21 cellular contexts compared by ENCODE assay signal in genomic region chr15:77122576-77122975, GRCh38. TPM values are rescaled to one million over a fixed set of nuclear protein-coding genes. Genes with fewer than 3 reads are reported as not detected.
DNase-seq lines count a peak whose midpoint lies in the region; ATAC-seq and TF ChIP-seq lines count a peak whose summit lies in the region.
"Had no signal": no experiment of that assay in that cellular context is flagged by ENCODE, and none has a peak within 500 bp of the region (broad histone marks: within the 10 kb centered on the region; RNA-seq: fewer than 3 reads in every experiment).

No MANE protein-coding gene starts in this region.

- H4K20me1 ChIP-seq in MM.1S (ENCODE audit: insufficient read depth, low read length), result no peaks in the 10 kb centered on the region

- H3K79me2 ChIP-seq in MM.1S (ENCODE audit: low read length), result no peaks in the 10 kb centered on the region

- H3K4me3 ChIP-seq in MM.1S (ENCODE audit: low read length) (no peak overlapping the region), gastrocnemius medialis (no peak overlapping the region)
- H3K4me3 ChIP-seq: PC-9, SJSA1 had no signal

- H3K9me3 ChIP-seq in MM.1S (replicated peaks; ENCODE audit: insufficient read depth, low read length), result no peaks in the 10 kb centered on the region
- no peaks in the 10 kb centered on the region for H3K9me3 ChIP-seq in gastrocnemius medialis
- H3K9me3 ChIP-seq: SJSA1 had no signal

- H3K36me3 ChIP-seq in MM.1S (replicated peaks; ENCODE audit: insufficient read depth, low read length), result no peaks in the 10 kb centered on the region
- H3K36me3 ChIP-seq in gastrocnemius medialis, result no peaks in the 10 kb centered on the region

- no peak for TF ChIP-seq POLR2A in gastrocnemius medialis (IDR thresholded peaks at IDR 0.05)

- H3K36me3 Mint-ChIP-seq in osteocyte (ENCODE audit: unreplicated experiment), result peaks cover 10% of the 10 kb centered on the region
- peaks cover 2% of the 10 kb centered on the region for H3K36me3 Mint-ChIP-seq in activated naive CD8-positive, alpha-beta T cell treated with anti-CD3 and anti-CD28 coated beads, Interleukin-2, amount 50 U/mL, for 24 hours (ENCODE audit: low read depth)

- H3K4me2 ChIP-seq in MM.1S (ENCODE audit: low read depth, low read length), result peak overlapping the region; percentile 55
- H3K4me2 ChIP-seq: PC-9 had no signal

- no peaks in the 10 kb centered on the region for H3F3A ChIP-seq in MM.1S (ENCODE audit: insufficient read depth, low read length)

- H3K9ac ChIP-seq in MM.1S (ENCODE audit: low read length), result no peak overlapping the region

- TF ChIP-seq CTCF in MM.1S (IDR thresholded peaks at IDR 0.05; ENCODE audit: low read length) (no peak), osteocyte (IDR thresholded peaks at IDR 0.05) (no peak), gastrocnemius medialis (IDR thresholded peaks at IDR 0.05 in 4 of 5, conservative IDR thresholded peaks at IDR 0.05 in 1 of 5) (no peak)

- no peak overlapping the region for H3K27ac ChIP-seq in MM.1S (ENCODE audit: low read length)
- H3K27ac ChIP-seq in gastrocnemius medialis, result no peak overlapping the region
- H3K27ac ChIP-seq: 22Rv1, HL-60, PC-9, SJSA1 had no signal

- in situ Hi-C loops in gastrocnemius medialis (cut with MboI; ENCODE audit: low sequenced_read_pairs in 4 of 4), result loop anchor here in 1 of 4 donors (25.0 kb wide), 1 partner anchor 415 kb away; no protein-coding TSS in a partner anchor

- no peak overlapping the region for H3K4me3 Mint-ChIP-seq in osteocyte (ENCODE audit: unreplicated experiment)
- no peak overlapping the region for H3K4me3 Mint-ChIP-seq in activated naive CD8-positive, alpha-beta T cell treated with anti-CD3 and anti-CD28 coated beads, Interleukin-2, amount 50 U/mL, for 24 hours

- no peaks in the 10 kb centered on the region for H3K27me3 Mint-ChIP-seq in osteocyte (ENCODE audit: unreplicated experiment)
- no peaks in the 10 kb centered on the region for H3K27me3 Mint-ChIP-seq in activated naive CD8-positive, alpha-beta T cell treated with anti-CD3 and anti-CD28 coated beads, Interleukin-2, amount 50 U/mL, for 24 hours

- H3K4me1 Mint-ChIP-seq in osteocyte (ENCODE audit: unreplicated experiment), result peaks cover 41% of the 10 kb centered on the region
- peaks cover 25% of the 10 kb centered on the region for H3K4me1 Mint-ChIP-seq in activated naive CD8-positive, alpha-beta T cell treated with anti-CD3 and anti-CD28 coated beads, Interleukin-2, amount 50 U/mL, for 24 hours

- ATAC-seq in activated naive CD8-positive, alpha-beta T cell treated with anti-CD3 and anti-CD28 coated beads, Interleukin-2, amount 50 U/mL, for 24 hours, result no peak
- no peak for ATAC-seq in gastrocnemius medialis

- H2AFZ ChIP-seq in MM.1S (ENCODE audit: low read length), result no peak overlapping the region
- H2AFZ ChIP-seq: PC-9 had no signal

- H3K9me3 Mint-ChIP-seq in osteocyte (ENCODE audit: unreplicated experiment), result peaks cover 11% of the 10 kb centered on the region
- no peaks in the 10 kb centered on the region for H3K9me3 Mint-ChIP-seq in activated naive CD8-positive, alpha-beta T cell treated with anti-CD3 and anti-CD28 coated beads, Interleukin-2, amount 50 U/mL, for 24 hours

- H3K4me1 ChIP-seq in MM.1S (ENCODE audit: low read length) (peaks cover 20% of the 10 kb centered on the region), gastrocnemius medialis (peaks cover 4 to 31% of the 10 kb centered on the region in 2 donors)

- intact Hi-C loops in gastrocnemius medialis (cut with DNase I; ENCODE audit: low total_unique reads), result no loop called here

- H3K9me2 ChIP-seq in MM.1S (replicated peaks; ENCODE audit: insufficient read depth, low read length), result no peaks in the 10 kb centered on the region

- peak; percentile 41 for DNase-seq in NOMO-1 treated with DMSO at 0.1 percent for 48 hours (lab: John Stamatoyannopoulos, UW; ENCODE audit: unreplicated experiment)
- DNase-seq in NOMO-1 treated with dmso at 0.1 percent for 144 hours (lab: John Stamatoyannopoulos, UW; ENCODE audit: unreplicated experiment), result no peak
- peak; percentile 61 for DNase-seq in MM.1S
- peak; percentile 12 for DNase-seq in amniotic epithelial cell (ENCODE audit: low read depth)
- DNase-seq in osteocyte (ENCODE audit: extremely low spot score, unreplicated experiment), result no peak
- DNase-seq in activated naive CD8-positive, alpha-beta T cell treated with anti-CD3 and anti-CD28 coated beads, Interleukin-2, amount 50 U/mL, for 24 hours, result no peak
- DNase-seq in gastrocnemius medialis, result no peak
- no peak for DNase-seq in T-helper 2 cell
- DNase-seq: Calu3, DMS79 treated with DMSO at 0.1 percent for 48 hours, Karpas-422, MV-4-11, NCI-H1105, NCI-H2029, NCI-H526 treated with DMSO at 0.1 percent for 48 hours, PC-9, Right ventricle myocardium superior, RPMI8226 had no signal

- H3K27me3 ChIP-seq in MM.1S (replicated peaks; ENCODE audit: insufficient read depth, low read length) (0 out of 2 replicates have a peak, but pooled peaks cover 3% of the 10 kb centered on the region), gastrocnemius medialis (no peaks in the 10 kb centered on the region)
- H3K27me3 ChIP-seq: SJSA1 had no signal

- H3K27ac Mint-ChIP-seq in osteocyte (ENCODE audit: unreplicated experiment), result peak overlapping the region; percentile 9
- H3K27ac Mint-ChIP-seq in activated naive CD8-positive, alpha-beta T cell treated with anti-CD3 and anti-CD28 coated beads, Interleukin-2, amount 50 U/mL, for 24 hours, result no peak overlapping the region

RNA-seq across cellular contexts. Expression of gene TSPAN3, which starts 51.7 kb away (rescaled TPM):
- 262 and 296 TPM in 2 replicates for total RNA-seq in osteocyte
- total RNA-seq in gastrocnemius medialis, result 100 to 1,000 TPM; 229 to 361 (median 341) TPM

Comparison
In these comparisons a context has a peak if more than half of its experiments do, and no peak if none do; other contexts are left out.
1. DNase-seq: peak in NOMO-1 treated with DMSO at 0.1 percent for 48 hours (single experiment), MM.1S (single experiment) and amniotic epithelial cell (single experiment); none in NOMO-1 treated with dmso at 0.1 percent for 144 hours (single experiment), osteocyte (single experiment), activated naive CD8-positive, alpha-beta T cell treated with anti-CD3 and anti-CD28 coated beads, Interleukin-2, amount 50 U/mL, for 24 hours (single experiment), gastrocnemius medialis (0 of 2) and T-helper 2 cell (0 of 5).